18 cellular contexts compared by ENCODE assay signal in the genomic region with DNA sequence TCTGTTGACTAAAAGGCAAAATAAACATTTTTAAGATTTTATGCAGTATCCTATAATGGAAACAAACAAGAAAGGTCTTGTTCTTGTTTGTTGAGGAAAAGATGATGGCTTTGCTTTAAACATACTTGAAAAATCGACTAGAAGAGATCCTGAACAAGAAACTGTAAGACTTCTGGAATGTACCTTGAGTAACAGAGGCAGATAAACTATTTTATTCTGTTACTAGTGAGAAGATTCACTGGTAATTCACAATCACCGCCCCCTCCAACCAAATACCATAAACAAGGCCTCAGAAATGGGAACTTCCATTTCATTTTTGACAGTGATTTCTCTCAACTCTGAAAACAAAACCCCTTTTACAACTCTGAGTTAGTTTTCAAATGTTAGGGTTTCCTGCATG. TPM values are rescaled to one million over a fixed set of nuclear protein-coding genes. Genes with fewer than 3 reads are reported as not detected.
DNase-seq lines count a peak whose midpoint lies in the region; ATAC-seq, FAIRE-seq and TF ChIP-seq lines count a peak whose summit lies in the region.
"Had no signal": no experiment of that assay in that cellular context is flagged by ENCODE, and none has a peak within 500 bp of the region (broad histone marks: within the 10 kb centered on the region; RNA-seq: fewer than 3 reads in every experiment).

No MANE protein-coding gene starts in this region.

- no peak for TF ChIP-seq EP300 in GM12878 (IDR thresholded peaks at IDR 0.05; ENCODE audit: borderline replicate concordance in 1 of 2, control insufficient read depth in 1 of 2, low read depth in 2 of 2, low read length in 2 of 2)

- peaks cover 6% of the 10 kb centered on the region for H3K4me1 Mint-ChIP-seq in activated CD4-positive, alpha-beta T cell treated with anti-CD3 and anti-CD28 coated beads, Interleukin-2, amount 10 ng/mL, durations not matched to agents 24 days and 14 days
- H3K4me1 Mint-ChIP-seq in activated CD4-positive, alpha-beta T cell treated with anti-CD3 and anti-CD28 coated beads, Interleukin-2, amount 10 ng/mL, durations not matched to agents 7 days and 5 days, result no peaks in the 10 kb centered on the region
- peaks cover 44% of the 10 kb centered on the region for H3K4me1 Mint-ChIP-seq in HFFc6 (ENCODE audit: low read depth)

- BruUV-seq in GM12878 (replicated peaks; lab: Mats Ljungman, UMichigan), result no TSS peak

- TF ChIP-seq RAD21 in GM12878 (IDR thresholded peaks at IDR 0.05; ENCODE audit: insufficient read depth, low read depth, low read length), result no peak

- H3K79me1 ChIP-seq in neuronal stem cell (ENCODE audit: low read depth, low read length), result no peaks in the 10 kb centered on the region

- H3K9ac ChIP-seq in GM12878 (ENCODE audit: control insufficient read depth, insufficient read depth, low read length) (no peak overlapping the region), neuronal stem cell (ENCODE audit: low read depth, low read length, poor library complexity) (no peak overlapping the region)
- H3K9ac ChIP-seq: BLaER1 treated with 17β-estradiol and CSF1 and Interleukin-3, amounts not matched to agents 10 nM and 100 nM had no signal

- RAD21 ChIA-PET in GM12878 (lab: Charles Lee; ENCODE audit: unreplicated experiment), result interaction anchor here (0.7 to 1.3 kb wide), 3 partner anchors 9 to 153 kb away, joined by 4 to 7 read pairs (median 5); no protein-coding TSS in a partner anchor

- ATAC-seq in GM12878, result no peak

- H3K4me3 ChIP-seq in GM12878 (no peak overlapping the region), neuronal stem cell (ENCODE audit: low read length in 2 of 2) (no peak overlapping the region)
- H3K4me3 ChIP-seq: BLaER1 treated with 17β-estradiol and CSF1 and Interleukin-3, amounts not matched to agents 10 nM and 100 nM had no signal

- H3K27me3 ChIP-seq in GM12878 (replicated peaks in 1 of 2; ENCODE audit: control insufficient read depth in 2 of 2, insufficient read depth in 2 of 2, low read length in 1 of 2), result no peaks in the 10 kb centered on the region
- no peaks in the 10 kb centered on the region for H3K27me3 ChIP-seq in neuronal stem cell (ENCODE audit: control insufficient read depth in 3 of 3, insufficient read depth in 3 of 3, low read depth in 1 of 3, low read length in 3 of 3)
- H3K27me3 ChIP-seq: BLaER1 treated with 17β-estradiol and CSF1 and Interleukin-3, amounts not matched to agents 10 nM and 100 nM had no signal

- no peaks in the 10 kb centered on the region for H3K9me3 Mint-ChIP-seq in activated CD4-positive, alpha-beta T cell treated with anti-CD3 and anti-CD28 coated beads, Interleukin-2, amount 10 ng/mL, durations not matched to agents 24 days and 14 days
- H3K9me3 Mint-ChIP-seq in activated CD4-positive, alpha-beta T cell treated with anti-CD3 and anti-CD28 coated beads, Interleukin-2, amount 10 ng/mL, durations not matched to agents 7 days and 5 days, result no peaks in the 10 kb centered on the region
- no peaks in the 10 kb centered on the region for H3K9me3 Mint-ChIP-seq in HFFc6
- H3K9me3 Mint-ChIP-seq: IgD-negative memory B cell had no signal

- H3K4me3 Mint-ChIP-seq in activated CD4-positive, alpha-beta T cell treated with anti-CD3 and anti-CD28 coated beads, Interleukin-2, amount 10 ng/mL, durations not matched to agents 24 days and 14 days, result no peak overlapping the region
- H3K4me3 Mint-ChIP-seq in activated CD4-positive, alpha-beta T cell treated with anti-CD3 and anti-CD28 coated beads, Interleukin-2, amount 10 ng/mL, durations not matched to agents 7 days and 5 days, result no peak overlapping the region
- H3K4me3 Mint-ChIP-seq in HFFc6, result no peak overlapping the region
- H3K4me3 Mint-ChIP-seq: IgD-negative memory B cell had no signal

- in situ Hi-C loops in GM12878 (cut with MboI), result loop anchor here (5.0 kb wide), 1 partner anchor 48 kb away; no protein-coding TSS in a partner anchor

- TF ChIP-seq POLR2A in GM12878 (IDR thresholded peaks at IDR 0.05; ENCODE audit: low read depth, low read length), result no peak

- H2AFZ ChIP-seq in GM12878 (ENCODE audit: control insufficient read depth, low read depth, low read length) (no peak overlapping the region), neuronal stem cell (ENCODE audit: low read length) (no peak overlapping the region)

- H2BK15ac ChIP-seq in neuronal stem cell (ENCODE audit: low read length), result no peak overlapping the region

- H3K36me3 ChIP-seq in GM12878 (ENCODE audit: control insufficient read depth in 2 of 2, insufficient read depth in 2 of 2, low read length in 1 of 2) (peaks cover 0 to 5% of the 10 kb centered on the region in 2 experiments; a peak in 3 of 4 replicates), neuronal stem cell (replicated peaks in 1 of 2; ENCODE audit: control insufficient read depth in 2 of 2, insufficient read depth in 2 of 2, low read length in 2 of 2) (peaks cover 3 to 55% of the 10 kb centered on the region in 2 donors)

- no peak overlapping the region for H3K4ac ChIP-seq in neuronal stem cell (ENCODE audit: low read length)

- H3K79me2 ChIP-seq in GM12878 (ENCODE audit: control insufficient read depth, insufficient read depth, low read length), result no peaks in the 10 kb centered on the region

- no peaks in the 10 kb centered on the region for H3K9me3 ChIP-seq in GM12878 (replicated peaks; ENCODE audit: control insufficient read depth, insufficient read depth, low read length)
- H3K9me3 ChIP-seq in neuronal stem cell (replicated peaks in 1 of 2; ENCODE audit: control insufficient read depth in 2 of 2, insufficient read depth in 1 of 2, low read depth in 1 of 2, low read length in 2 of 2), result peaks cover 3 to 19% of the 10 kb centered on the region in 2 donors
- H3K9me3 ChIP-seq: BLaER1 treated with 17β-estradiol and CSF1 and Interleukin-3, amounts not matched to agents 10 nM and 100 nM had no signal

- no peaks in the 10 kb centered on the region for H4K20me1 ChIP-seq in GM12878 (ENCODE audit: control insufficient read depth, insufficient read depth)
- H4K20me1 ChIP-seq: BLaER1 treated with 17β-estradiol and CSF1 and Interleukin-3, amounts not matched to agents 10 nM and 100 nM had no signal

- no peak overlapping the region for H2BK120ac ChIP-seq in neuronal stem cell (ENCODE audit: low read depth, low read length)

- intact Hi-C loops in activated CD4-positive, alpha-beta T cell treated with anti-CD3 and anti-CD28 coated beads, Interleukin-2, amount 10 ng/mL, durations not matched to agents 24 days and 14 days (cut with micrococcal nuclease), result loop anchor here (10.0 kb wide), 1 partner anchor 425 kb away; no protein-coding TSS in a partner anchor
- intact Hi-C loops in GM12878 (cut with micrococcal nuclease; ENCODE audit: unreplicated experiment), result no loop called here

- no peak overlapping the region for H3K18ac ChIP-seq in neuronal stem cell (ENCODE audit: low read length)

- SMC1A ChIA-PET in GM12878 (lab: Charles Lee; ENCODE audit: uncharacterized antibody, unreplicated experiment), result interaction anchor here (0.8 to 1.3 kb wide), 4 partner anchors 12 to 414 kb away, joined by 3 to 5 read pairs (median 4); a partner anchor contains a TSS

- H3K4me1 ChIP-seq in GM12878 (ENCODE audit: control insufficient read depth, insufficient read depth, low read length) (no peaks in the 10 kb centered on the region), neuronal stem cell (ENCODE audit: control insufficient read depth in 2 of 2, insufficient read depth in 1 of 2, low read depth in 1 of 2, low read length in 2 of 2) (peaks cover 2 to 5% of the 10 kb centered on the region in 2 donors)

- no peak overlapping the region for H3K14ac ChIP-seq in neuronal stem cell (ENCODE audit: low read length)

- no peaks in the 10 kb centered on the region for H3K27me3 Mint-ChIP-seq in activated CD4-positive, alpha-beta T cell treated with anti-CD3 and anti-CD28 coated beads, Interleukin-2, amount 10 ng/mL, durations not matched to agents 24 days and 14 days
- no peaks in the 10 kb centered on the region for H3K27me3 Mint-ChIP-seq in activated CD4-positive, alpha-beta T cell treated with anti-CD3 and anti-CD28 coated beads, Interleukin-2, amount 10 ng/mL, durations not matched to agents 7 days and 5 days
- no peaks in the 10 kb centered on the region; the same call in 1 of the 2 replicates for H3K27me3 Mint-ChIP-seq in HFFc6 (ENCODE audit: insufficient read depth)
- H3K27me3 Mint-ChIP-seq: IgD-negative memory B cell had no signal

- H2AK5ac ChIP-seq in neuronal stem cell (ENCODE audit: low read depth, low read length), result no peak overlapping the region

- H3K4me2 ChIP-seq in GM12878 (ENCODE audit: control insufficient read depth, insufficient read depth) (no peak overlapping the region), neuronal stem cell (ENCODE audit: insufficient read depth, low read length, poor library complexity, severe bottlenecking) (no peak overlapping the region)

- 66% methylated on average over 2 of the region's 2 CpGs for WGBS in GM12878 (ENCODE audit: insufficient coverage, insufficient replicate concordance, low lambda C conversion rate, missing lambda C conversion rate)
- WGBS in neuronal stem cell (ENCODE audit: extremely low coverage in 2 of 2, insufficient read length in 2 of 2, insufficient replicate concordance in 1 of 2), 2 donors, result no CpG with 5 or more reads among the region's 2 CpGs

- H3K27ac Mint-ChIP-seq in activated CD4-positive, alpha-beta T cell treated with anti-CD3 and anti-CD28 coated beads, Interleukin-2, amount 10 ng/mL, durations not matched to agents 24 days and 14 days, result peak overlapping the region; percentile 56
- no peak overlapping the region for H3K27ac Mint-ChIP-seq in activated CD4-positive, alpha-beta T cell treated with anti-CD3 and anti-CD28 coated beads, Interleukin-2, amount 10 ng/mL, durations not matched to agents 7 days and 5 days
- peak overlapping the region; percentile 45; the same call in 1 of the 2 replicates for H3K27ac Mint-ChIP-seq in HFFc6
- H3K27ac Mint-ChIP-seq: IgD-negative memory B cell had no signal

- H4K8ac ChIP-seq in neuronal stem cell (ENCODE audit: low read depth, low read length), result no peak overlapping the region

- TF ChIP-seq CTCF in HFFc6 (IDR thresholded peaks at IDR 0.05), result no peak
- no peak for TF ChIP-seq CTCF in GM12878 (IDR thresholded peaks at IDR 0.05 in 2 of 3, conservative IDR thresholded peaks at IDR 0.05 in 1 of 3; ENCODE audit: control insufficient read depth in 2 of 3, extremely low read depth in 1 of 3, insufficient read depth in 1 of 3, low read depth in 3 of 3, low read length in 3 of 3)

- DNase-seq in activated CD4-positive, alpha-beta T cell treated with anti-CD3 and anti-CD28 coated beads, Interleukin-2, amount 10 ng/mL, durations not matched to agents 24 days and 14 days, result no peak
- no peak for DNase-seq in activated CD4-positive, alpha-beta T cell treated with anti-CD3 and anti-CD28 coated beads, Interleukin-2, amount 10 ng/mL, durations not matched to agents 7 days and 5 days
- no peak for DNase-seq in HFFc6
- DNase-seq in GM12878 (ENCODE audit: low read depth, low spot score), result no peak
- DNase-seq in neuronal stem cell (ENCODE audit: low spot score), result no peak
- DNase-seq in LoVo (ENCODE audit: low spot score), result no peak
- no peak for DNase-seq in stimulated activated CD4-positive, alpha-beta T cell treated with anti-CD3 and anti-CD28 coated beads, Interleukin-4, amount 100 ng/mL, for 24 hours
- DNase-seq in activated CD8-positive, alpha-beta memory T cell treated with anti-CD3 and anti-CD28 coated beads, Interleukin-2, amount 50 U/mL, for 4 hours, result no peak
- DNase-seq: 8988T; H7; NCI-H1105 treated with DMSO at 0.1 percent for 48 hours; NCI-H187; NCI-H446 treated with DMSO at 0.1 percent for 48 hours; NK-92 treated with Interleukin-12 subunit alpha and Interleukin-12 subunit beta, amount 100 ng/mL, for 24 hours; OCI-M1; SIG-M5 had no signal

- H3K36me3 Mint-ChIP-seq in activated CD4-positive, alpha-beta T cell treated with anti-CD3 and anti-CD28 coated beads, Interleukin-2, amount 10 ng/mL, durations not matched to agents 24 days and 14 days (ENCODE audit: low read depth), result peaks cover 33% of the 10 kb centered on the region
- peaks cover 21% of the 10 kb centered on the region for H3K36me3 Mint-ChIP-seq in activated CD4-positive, alpha-beta T cell treated with anti-CD3 and anti-CD28 coated beads, Interleukin-2, amount 10 ng/mL, durations not matched to agents 7 days and 5 days (ENCODE audit: low read depth)
- peaks cover 24% of the 10 kb centered on the region for H3K36me3 Mint-ChIP-seq in HFFc6 (ENCODE audit: low read depth)

- POLR2A ChIA-PET in activated CD4-positive, alpha-beta T cell treated with anti-CD3 and anti-CD28 coated beads, Interleukin-2, amount 10 ng/mL, durations not matched to agents 7 days and 5 days (lab: Charles Lee), result no interaction called here
- POLR2A ChIA-PET in GM12878 (lab: Charles Lee), result no interaction called here

- H4K91ac ChIP-seq in neuronal stem cell (ENCODE audit: low read depth, low read length, poor library complexity), result no peak overlapping the region

- FAIRE-seq in GM12878 (lab: Jason Lieb, UNC), result peak; percentile 18

- no peak overlapping the region for H3K23ac ChIP-seq in neuronal stem cell (ENCODE audit: low read depth, low read length, poor library complexity)

- H2BK12ac ChIP-seq in neuronal stem cell (ENCODE audit: low read length), result no peak overlapping the region

- CTCF ChIA-PET in activated CD4-positive, alpha-beta T cell treated with anti-CD3 and anti-CD28 coated beads, Interleukin-2, amount 10 ng/mL, durations not matched to agents 7 days and 5 days (lab: Charles Lee), result no interaction called here
- CTCF ChIA-PET in GM12878 (lab: Yijun Ruan, JAX), result interaction anchor here (0.7 to 1.3 kb wide), 3 partner anchors 8 to 415 kb away, joined by 3 read pairs; no protein-coding TSS in a partner anchor

- H2BK5ac ChIP-seq in neuronal stem cell (ENCODE audit: low read length), result no peak overlapping the region

- H3K27ac ChIP-seq in GM12878 (ENCODE audit: control insufficient read depth, insufficient read depth) (no peak overlapping the region), neuronal stem cell (replicated peaks; ENCODE audit: low read length) (peak overlapping the region; percentile 46)
- H3K27ac ChIP-seq: BLaER1 treated with 17β-estradiol and CSF1 and Interleukin-3, amounts not matched to agents 10 nM and 100 nM had no signal

RNA-seq across cellular contexts. Expression of a gene that starts 18.1 kb away (rescaled TPM):
- total RNA-seq in activated CD4-positive, alpha-beta T cell treated with anti-CD3 and anti-CD28 coated beads, Interleukin-2, amount 10 ng/mL, durations not matched to agents 24 days and 14 days, result 44.9 and 48.3 TPM in 2 replicates
- total RNA-seq in activated CD4-positive, alpha-beta T cell treated with anti-CD3 and anti-CD28 coated beads, Interleukin-2, amount 10 ng/mL, durations not matched to agents 7 days and 5 days, result 10 to 100 TPM; 44.1 to 48.9 TPM
- 10 to 100 TPM; 32.7 to 47.0 (median 40.4) TPM for total RNA-seq in HFFc6 (2021; fragmentation: NEBNext Ultra II Directional; extraction: Animal tissue kit (Norgen Biotek cat#: 25700))
- total RNA-seq in GM12878 (2013; cell fraction: nucleolus; rRNA removed), result 59.5 and 62.3 TPM in 2 replicates
- total RNA-seq in GM12878 (2014; rRNA removed) (80.9 and 90.9 TPM in 2 replicates), GM12878 (2014; rRNA removed; fragmentation: Illumina TruSeq; extraction: Trizol) (69.8 and 70.3 TPM in 2 replicates), GM12878 (2021) (51.0 and 53.2 TPM in 2 replicates)
- polyA plus RNA-seq in GM12878 (2011; ENCODE audit: low read depth), result 11.1 TPM
- polyA plus RNA-seq in GM12878 (2011; rRNA removed) (70.6 and 93.5 TPM in 2 replicates), GM12878 (2014; fragmentation: Illumina TruSeq; extraction: Trizol) (71.3 and 95.7 TPM in 2 replicates), GM12878 (2014; fragmentation: Nextera tagmentation; extraction: Ambion mirVana) (10 to 100 TPM; 21.1 to 35.1 TPM), GM12878 (2014; rRNA removed) (56.9 and 59.2 TPM in 2 replicates), GM12878 (2016; fragmentation: Nextera tagmentation; extraction: Ambion mirVana) (100 to 1,000 TPM; 132 to 136 TPM)
- 35.9 and 42.2 TPM in 2 replicates for polyA plus RNA-seq in GM12878 (2011; cell fraction: cytosol; rRNA removed)
- polyA plus RNA-seq in GM12878 (2011; cell fraction: nucleus; rRNA removed), result 35.8 and 39.3 TPM in 2 replicates
- polyA plus RNA-seq in GM12878 (2012), result 15.6 and 19.6 TPM in 2 replicates
- 36.0 and 50.2 TPM in 2 replicates for polyA minus RNA-seq in GM12878 (2011; rRNA and poly(A)+ RNA removed)
- 20.4 and 23.7 TPM in 2 replicates for polyA minus RNA-seq in GM12878 (2011; cell fraction: cytosol; rRNA and poly(A)+ RNA removed)
- 40.5 and 60.3 TPM in 2 replicates for polyA minus RNA-seq in GM12878 (2011; cell fraction: nucleus; rRNA and poly(A)+ RNA removed)
- polyA plus RNA-seq in neuronal stem cell (2013, experiment 1 of 2), result 58.2 TPM
- 60.1 TPM for polyA plus RNA-seq in neuronal stem cell (2013, experiment 2 of 2)

RNA-seq across cellular contexts. Expression of a gene that starts 32.1 kb away (rescaled TPM):
- total RNA-seq in activated CD4-positive, alpha-beta T cell treated with anti-CD3 and anti-CD28 coated beads, Interleukin-2, amount 10 ng/mL, durations not matched to agents 24 days and 14 days, result 1.3 and 1.7 TPM in 2 replicates
- total RNA-seq in activated CD4-positive, alpha-beta T cell treated with anti-CD3 and anti-CD28 coated beads, Interleukin-2, amount 10 ng/mL, durations not matched to agents 7 days and 5 days, result under 1 TPM; 0.35 to 0.37 TPM
- 1 to 10 TPM; 3.4 to 5.4 (median 4.6) TPM for total RNA-seq in HFFc6 (2021; fragmentation: NEBNext Ultra II Directional; extraction: Animal tissue kit (Norgen Biotek cat#: 25700))
- 2.6 and 2.9 TPM in 2 replicates for total RNA-seq in GM12878 (2013; cell fraction: nucleolus; rRNA removed)
- total RNA-seq in GM12878 (2014; rRNA removed), result 0.96 and 1.1 TPM in 2 replicates
- total RNA-seq in GM12878 (2014; rRNA removed; fragmentation: Illumina TruSeq; extraction: Trizol), result 0.81 and 1.1 TPM in 2 replicates
- 1.5 TPM in 2 replicates for total RNA-seq in GM12878 (2021)
- polyA plus RNA-seq in GM12878 (2011; ENCODE audit: low read depth), result not detected
- polyA plus RNA-seq in GM12878 (2011; rRNA removed), result 0.24 and 0.31 TPM in 2 replicates
- polyA plus RNA-seq in GM12878 (2011; cell fraction: cytosol; rRNA removed), result 0.27 and 0.39 TPM in 2 replicates
- 0.75 and 1.9 TPM in 2 replicates for polyA plus RNA-seq in GM12878 (2011; cell fraction: nucleus; rRNA removed)
- 0.08 TPM in 1 of 2 replicates, not detected in the other for polyA plus RNA-seq in GM12878 (2012)
- polyA plus RNA-seq in GM12878 (2014; fragmentation: Illumina TruSeq; extraction: Trizol), result 1.4 and 2.1 TPM in 2 replicates
- under 1 TPM; 0.45 to 0.75 TPM for polyA plus RNA-seq in GM12878 (2014; fragmentation: Nextera tagmentation; extraction: Ambion mirVana)
- polyA plus RNA-seq in GM12878 (2014; rRNA removed), result 0.62 and 0.83 TPM in 2 replicates
- polyA plus RNA-seq in GM12878 (2016; fragmentation: Nextera tagmentation; extraction: Ambion mirVana), result under 1 TPM; 0.62 to 0.82 TPM
- polyA minus RNA-seq in GM12878 (2011; rRNA and poly(A)+ RNA removed), result 0.15 and 0.59 TPM in 2 replicates
- not detected in 2 replicates for polyA minus RNA-seq in GM12878 (2011; cell fraction: cytosol; rRNA and poly(A)+ RNA removed)
- polyA minus RNA-seq in GM12878 (2011; cell fraction: nucleus; rRNA and poly(A)+ RNA removed), result 0.48 and 0.86 TPM in 2 replicates
- 13.7 TPM for polyA plus RNA-seq in neuronal stem cell (2013, experiment 1 of 2)
- polyA plus RNA-seq in neuronal stem cell (2013, experiment 2 of 2), result 14.1 TPM
- polyA plus RNA-seq: IgD-negative memory B cell had no signal
